Comparison of ENCODE assay signal across 29 cellular contexts in the genomic region with DNA sequence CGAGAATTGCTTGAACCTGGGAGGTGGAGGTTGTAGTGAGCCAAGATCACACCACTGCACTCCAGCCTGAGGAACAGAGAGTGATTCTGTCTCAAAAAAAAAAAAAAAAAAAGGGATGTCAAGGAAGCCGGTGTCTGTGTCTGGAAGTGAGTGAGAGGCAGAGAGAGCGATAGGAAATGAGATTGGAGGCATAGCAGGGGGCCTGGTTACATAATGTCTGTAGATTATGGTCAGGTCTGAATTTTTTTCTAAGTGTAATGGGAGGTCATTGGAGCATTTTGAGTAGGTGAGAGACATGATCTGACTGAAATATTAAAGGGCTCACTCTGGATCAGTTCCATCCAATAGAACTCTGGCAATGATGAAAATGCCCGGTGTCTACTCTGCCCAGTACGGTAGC.
"Had no signal": no experiment of that assay in that cellular context is flagged by ENCODE, and none has a peak within 500 bp of the region (broad histone marks: within the 10 kb centered on the region; RNA-seq: fewer than 3 reads in every experiment).

No MANE protein-coding gene starts in this region.

- H3K4me2 ChIP-seq: PC-9 had no signal

- H3K36me3 Mint-ChIP-seq: activated naive CD4-positive, alpha-beta T cell treated with anti-CD3 and anti-CD28 coated beads, Interleukin-2, amount 50 U/mL, for 72 hours had no signal

- H3K27ac ChIP-seq: adrenal gland, body of pancreas, breast epithelium, PC-9, RWPE1 had no signal

- H3K9me3 ChIP-seq: adrenal gland, body of pancreas, breast epithelium had no signal

- H3K4me1 ChIP-seq: body of pancreas, breast epithelium had no signal

- DNase-seq: activated CD4-positive, alpha-beta T cell treated with anti-CD3 and anti-CD28 coated beads, Interleukin-2, amount 10 ng/mL, durations not matched to agents 24 days and 14 days; activated CD4-positive, alpha-beta T cell treated with anti-CD3 and anti-CD28 coated beads, Interleukin-2, amount 50 U/mL, for 4 hours; activated CD8-positive, alpha-beta T cell treated with anti-CD3 and anti-CD28 coated beads for 36 hours; activated gamma-delta T cell treated with Interleukin-2 at 50 U/mL for 16 hours; activated naive CD4-positive, alpha-beta T cell treated with anti-CD3 and anti-CD28 coated beads for 36 hours; activated T-cell treated with anti-CD3 and anti-CD28 coated beads, Interleukin-2, amount 50 U/mL, for 1 hour; activated T-cell treated with anti-CD3 and anti-CD28 coated beads, Interleukin-2, amount 50 U/mL, for 72 hours; adrenal gland; body of pancreas; NCI-H1092 treated with DMSO at 0.1 percent for 48 hours; NCI-H1417; NCI-H146; NCI-H187; NCI-H2029 treated with DMSO at 0.1 percent for 48 hours; NCI-H2107; NCI-H2171; NCI-H226; NCI-H446 treated with DMSO at 0.1 percent for 48 hours; NCI-H524; PC-9; SIG-M5; SW 1271; T-helper 1 cell; T-helper 2 cell; T-helper 9 cell had no signal

- H3K36me3 ChIP-seq: adrenal gland, breast epithelium had no signal

- H3K27me3 ChIP-seq: adrenal gland, body of pancreas, breast epithelium had no signal

- H3K4me3 Mint-ChIP-seq: activated CD4-positive, alpha-beta T cell treated with anti-CD3 and anti-CD28 coated beads, Interleukin-2, amount 10 ng/mL, durations not matched to agents 24 days and 14 days; activated CD8-positive, alpha-beta T cell treated with anti-CD3 and anti-CD28 coated beads for 36 hours; activated naive CD4-positive, alpha-beta T cell treated with anti-CD3 and anti-CD28 coated beads for 36 hours; activated T-cell treated with anti-CD3 and anti-CD28 coated beads, Interleukin-2, amount 50 U/mL, for 72 hours had no signal

- H3K9me3 Mint-ChIP-seq: activated CD4-positive, alpha-beta T cell treated with anti-CD3 and anti-CD28 coated beads, Interleukin-2, amount 10 ng/mL, durations not matched to agents 24 days and 14 days; activated CD8-positive, alpha-beta T cell treated with anti-CD3 and anti-CD28 coated beads for 36 hours; activated naive CD4-positive, alpha-beta T cell treated with anti-CD3 and anti-CD28 coated beads for 36 hours; activated naive CD4-positive, alpha-beta T cell treated with anti-CD3 and anti-CD28 coated beads, Interleukin-2, amount 50 U/mL, for 72 hours; activated T-cell treated with anti-CD3 and anti-CD28 coated beads, Interleukin-2, amount 50 U/mL, for 72 hours; activated T-helper 2 cell treated with anti-CD3 and anti-CD28 coated beads, Interferon-gamma antibody, Interleukin-2, Interleukin-4, amounts not matched to agents 10 μg/mL and 5 μg/mL and 100 μg/mL, durations not matched to agents 14 hours and 24 hours and 36 hours had no signal

- H3K4me3 ChIP-seq: adrenal gland, body of pancreas, breast epithelium, PC-9 had no signal

- H3K27ac Mint-ChIP-seq: activated CD4-positive, alpha-beta T cell treated with anti-CD3 and anti-CD28 coated beads, Interleukin-2, amount 10 ng/mL, durations not matched to agents 24 days and 14 days; activated CD8-positive, alpha-beta T cell treated with anti-CD3 and anti-CD28 coated beads for 36 hours; activated naive CD4-positive, alpha-beta T cell treated with anti-CD3 and anti-CD28 coated beads for 36 hours; activated naive CD4-positive, alpha-beta T cell treated with anti-CD3 and anti-CD28 coated beads, Interleukin-2, amount 50 U/mL, for 72 hours; activated T-cell treated with anti-CD3 and anti-CD28 coated beads, Interleukin-2, amount 50 U/mL, for 72 hours; activated T-helper 2 cell treated with anti-CD3 and anti-CD28 coated beads, Interferon-gamma antibody, Interleukin-2, Interleukin-4, amounts not matched to agents 10 μg/mL and 5 μg/mL and 100 μg/mL, durations not matched to agents 14 hours and 24 hours and 36 hours had no signal
